Comparison of ENCODE assay signal across 8 cellular contexts in genomic region chrX:71128915-71129765, GRCh38. TPM values are rescaled to one million over a fixed set of nuclear protein-coding genes. Genes with fewer than 3 reads are reported as not detected.
DNase-seq lines count a peak whose midpoint lies in the region; ATAC-seq and TF ChIP-seq lines count a peak whose summit lies in the region.

No MANE protein-coding gene starts in this region.

- peak; percentile 59 for ATAC-seq in GM19372 (IDR thresholded peaks at IDR 0.05; ENCODE audit: low read depth, unreplicated experiment)
- no peak for ATAC-seq in HG02981 (IDR thresholded peaks at IDR 0.05; ENCODE audit: unreplicated experiment)

- peak overlapping the region; percentile 5 to 35 for H3K27ac ChIP-seq in breast epithelium

- H3K4me1 ChIP-seq in breast epithelium: no peaks in the 10 kb centered on the region

- no peak for DNase-seq in BJ (ENCODE audit: low read depth)
- DNase-seq in NAMALWA (ENCODE audit: low spot score): peak; percentile 68
- DNase-seq in activated CD4-positive, CD25-positive, alpha-beta regulatory T cell treated with anti-CD3 and anti-CD28 coated beads, Interleukin-2, amount 50 U/mL, for 72 hours: peak; percentile 75
- DNase-seq in breast epithelium (ENCODE audit: low spot score in 2 of 2): peak; percentile 52 to 62
- peak; percentile 52 for DNase-seq in kidney tubule cell (ENCODE audit: low spot score)
- peak; percentile 66 to 69 for DNase-seq in stimulated activated CD4-positive, alpha-beta T cell treated with anti-CD3 and anti-CD28 coated beads, Interleukin-4, amount 100 ng/mL, for 4 hours

- H3K4me3 ChIP-seq in BJ (ENCODE audit: low read depth, low read length): no peak overlapping the region
- H3K4me3 ChIP-seq in breast epithelium: no peak overlapping the region

- H3K27me3 ChIP-seq in BJ (ENCODE audit: control insufficient read depth, insufficient read depth, low read length) (no peaks in the 10 kb centered on the region), breast epithelium (peaks cover 0 to 27% of the 10 kb centered on the region in 2 donors)

- intact Hi-C loops in breast epithelium (cut with DNase I; ENCODE audit: low total_unique reads): no loop called here

- CTCF ChIA-PET in BJ (lab: Yijun Ruan, JAX): interaction anchor here (0.6 to 3.9 kb wide), 8 partner anchors 9 to 133 kb away, joined by 3 to 19 read pairs (median 6); partner anchors contain the start of gene MED12

- no peaks in the 10 kb centered on the region for H3K9me3 ChIP-seq in breast epithelium

- POLR2A ChIA-PET in BJ (lab: Charles Lee): no interaction called here

- TF ChIP-seq POLR2A in breast epithelium (IDR thresholded peaks at IDR 0.05): no peak

- H3K36me3 ChIP-seq in BJ (ENCODE audit: control insufficient read depth, insufficient read depth, low read length): peaks cover 32% of the 10 kb centered on the region
- H3K36me3 ChIP-seq in breast epithelium: no peaks in the 10 kb centered on the region

- peak; percentile 82 for TF ChIP-seq CTCF in BJ (IDR thresholded peaks at IDR 0.05; ENCODE audit: insufficient read depth, low read depth, low read length)
- TF ChIP-seq CTCF in breast epithelium (IDR thresholded peaks at IDR 0.05): peak; percentile 41 to 59 (median 47)

RNA-seq across cellular contexts. Expression of gene MED12, which starts 10.7 kb away (rescaled TPM):
- 10.0 and 12.4 TPM in 2 replicates for polyA plus RNA-seq in BJ (2011; rRNA removed)
- polyA minus RNA-seq in BJ (2011; rRNA and poly(A)+ RNA removed): 27.7 and 54.0 TPM in 2 replicates
- 10 to 100 TPM; 32.1 to 34.7 (median 33.9) TPM for total RNA-seq in breast epithelium

RNA-seq across cellular contexts. Expression of gene NLGN3, which starts 15.5 kb away (rescaled TPM):
- 0.22 and 0.27 TPM in 2 replicates for polyA plus RNA-seq in BJ (2011; rRNA removed)
- polyA minus RNA-seq in BJ (2011; rRNA and poly(A)+ RNA removed): 0.10 and 0.19 TPM in 2 replicates
- 1 to 10 TPM in 1 of 3 donors, under 1 TPM in 2; under 0.01 to 1.0 (median 0.32) TPM for total RNA-seq in breast epithelium

RNA-seq across cellular contexts. Expression of gene IL2RG, which starts 17.8 kb away (rescaled TPM):
- 0.13 TPM in 1 of 2 replicates, not detected in the other for polyA plus RNA-seq in BJ (2011; rRNA removed)
- polyA minus RNA-seq in BJ (2011; rRNA and poly(A)+ RNA removed): not detected in 2 replicates
- total RNA-seq in breast epithelium: 10 to 100 TPM in 1 of 3 donors, 1 to 10 TPM in 2; 5.1 to 10.8 (median 8.0) TPM

RNA-seq across cellular contexts. Expression of gene CXorf65, which starts 22.6 kb away (rescaled TPM):
- polyA plus RNA-seq in BJ (2011; rRNA removed): not detected in 2 replicates
- not detected in 2 replicates for polyA minus RNA-seq in BJ (2011; rRNA and poly(A)+ RNA removed)
- not detected for total RNA-seq in breast epithelium

RNA-seq across cellular contexts. Expression of gene FOXO4, which starts 33.5 kb away (rescaled TPM):
- polyA plus RNA-seq in BJ (2011; rRNA removed): 2.1 and 2.4 TPM in 2 replicates
- 2.1 and 3.3 TPM in 2 replicates for polyA minus RNA-seq in BJ (2011; rRNA and poly(A)+ RNA removed)
- total RNA-seq in breast epithelium: 10 to 100 TPM; 14.7 to 30.1 (median 21.1) TPM
